Comparison of ENCODE assay signal across 26 cellular contexts in genomic region chr9:83270116-83270515, GRCh38.
A peak's percentile ranks its signal among the peaks of the same experiment; 100 is the strongest.
DNase-seq lines count a peak whose midpoint lies in the region; ATAC-seq, FAIRE-seq and TF ChIP-seq lines count a peak whose summit lies in the region.
"Had no signal": no experiment of that assay in that cellular context is flagged by ENCODE, and none has a peak within 500 bp of the region (broad histone marks: within the 10 kb centered on the region; RNA-seq: fewer than 3 reads in every experiment).

No MANE protein-coding gene starts in this region.

- CTCF ChIA-PET in K562 (lab: Yijun Ruan, JAX; ENCODE audit: low intra/inter-chr PET ratio), result no interaction called here

- peaks cover 3% of the 10 kb centered on the region for H3K4me1 ChIP-seq in right cardiac atrium (ENCODE audit: control insufficient read depth, insufficient read depth, low read length)
- peaks cover 0 to 46% of the 10 kb centered on the region in 2 donors for H3K4me1 ChIP-seq in right atrium auricular region
- no peaks in the 10 kb centered on the region; a peak in 1 of 5 replicates for H3K4me1 ChIP-seq in K562 (replicated peaks in 1 of 2; ENCODE audit: control insufficient read depth in 2 of 2, insufficient read depth in 2 of 2, low read length in 2 of 2)
- peaks cover 25% of the 10 kb centered on the region for H3K4me1 ChIP-seq in testis
- H3K4me1 ChIP-seq: Caco-2 had no signal

- H3K36me3 ChIP-seq in right atrium auricular region (no peaks in the 10 kb centered on the region), K562 (ENCODE audit: control insufficient read depth, insufficient read depth, low read length) (no peaks in the 10 kb centered on the region), testis (ENCODE audit: low read depth, missing control alignments) (no peaks in the 10 kb centered on the region)
- H3K36me3 ChIP-seq: MG63, SJSA1 had no signal

- no peak for TF ChIP-seq RAD21 in K562 (CRISPR knock-in tag; conservative IDR thresholded peaks at IDR 0.05 in 1 of 2, IDR thresholded peaks at IDR 0.05 in 1 of 2)

- in situ Hi-C loops in K562 (cut with MboI), result no loop called here

- POLR2A ChIA-PET in K562 (lab: Yijun Ruan, JAX), result no interaction called here

- H3K27ac ChIP-seq in right cardiac atrium (ENCODE audit: low read length) (peak overlapping the region; percentile 61), right atrium auricular region (peak overlapping the region in 1 of 2 donors; percentile 41), K562 (ENCODE audit: extremely low read depth, low read depth, low read length) (no peak overlapping the region), testis (peak overlapping the region; percentile 31 to 42)
- H3K27ac ChIP-seq: 22Rv1, C4-2B, SJSA1 had no signal

- H3K27me3 ChIP-seq in right cardiac atrium (ENCODE audit: control insufficient read depth, insufficient read depth), result no peaks in the 10 kb centered on the region
- no peaks in the 10 kb centered on the region for H3K27me3 ChIP-seq in right atrium auricular region
- no peaks in the 10 kb centered on the region for H3K27me3 ChIP-seq in K562 (ENCODE audit: control insufficient read depth in 2 of 2, insufficient read depth in 2 of 2, low read length in 2 of 2)
- no peaks in the 10 kb centered on the region for H3K27me3 ChIP-seq in testis
- H3K27me3 ChIP-seq: MG63, SJSA1 had no signal

- BruUV-seq in K562 (replicated peaks; lab: Mats Ljungman, UMichigan), result no TSS peak

- H3K9me3 ChIP-seq in right cardiac atrium (ENCODE audit: control insufficient read depth, low read length) (no peaks in the 10 kb centered on the region), right atrium auricular region (no peaks in the 10 kb centered on the region), K562 (replicated peaks; ENCODE audit: control insufficient read depth, insufficient read depth, low read depth, low read length) (no peaks in the 10 kb centered on the region), testis (no peaks in the 10 kb centered on the region)
- H3K9me3 ChIP-seq: Caco-2, MG63, SJSA1 had no signal

- peak; percentile 16 for DNase-seq in DMS79 (lab: John Stamatoyannopoulos, UW)
- no peak for DNase-seq in DMS79 treated with DMSO at 0.1 percent for 48 hours (lab: John Stamatoyannopoulos, UW)
- DNase-seq in right cardiac atrium, result no peak
- no peak for DNase-seq in right atrium auricular region (ENCODE audit: low spot score)
- no peak for DNase-seq in K562 (ENCODE audit: extremely low read depth in 1 of 4, low spot score in 3 of 4)
- DNase-seq in testis, result peak; percentile 69
- DNase-seq: Caco-2; CD8-positive, alpha-beta T cell; GF-D8; HCEC 1CT; KG1; MG63; NCI-H1105 treated with DMSO at 0.1 percent for 48 hours; NCI-H2029; NCI-H2171; NCI-H524; NCI-H748 treated with DMSO at 0.1 percent for 48 hours; PC-3 had no signal

- ATAC-seq in right cardiac atrium (no peak), K562 (no peak), GM18867 (IDR thresholded peaks at IDR 0.05; ENCODE audit: unreplicated experiment) (no peak), GM19397 (IDR thresholded peaks at IDR 0.05; ENCODE audit: unreplicated experiment) (no peak)
- ATAC-seq: CD8-positive, alpha-beta T cell; PC-3 had no signal

- no peak overlapping the region for H3K9ac ChIP-seq in K562 (ENCODE audit: insufficient read depth in 1 of 2, low read depth in 2 of 2, low read length in 2 of 2)

- H3K4me2 ChIP-seq in K562 (ENCODE audit: insufficient read depth, low read length), result no peak overlapping the region

- no peak overlapping the region for H2AFZ ChIP-seq in K562 (ENCODE audit: low read depth, low read length)

- TF ChIP-seq POLR2A in K562 (conservative IDR thresholded peaks at IDR 0.05), result no peak
- TF ChIP-seq POLR2A in testis (IDR thresholded peaks at IDR 0.05), result no peak

- no peak for TF ChIP-seq EP300 in K562 (IDR thresholded peaks at IDR 0.05; ENCODE audit: low read length)

- intact Hi-C loops in right cardiac atrium (cut with DNase I) (no loop called here), K562 (cut with micrococcal nuclease) (no loop called here), testis (cut with DNase I; ENCODE audit: low total_unique reads) (no loop called here)

- no peaks in the 10 kb centered on the region for H3K9me1 ChIP-seq in K562 (ENCODE audit: control insufficient read depth, insufficient read depth, low read length)

- H3K79me2 ChIP-seq in K562 (ENCODE audit: control insufficient read depth, insufficient read depth, low read length), result no peaks in the 10 kb centered on the region

- no peaks in the 10 kb centered on the region for H4K20me1 ChIP-seq in K562 (replicated peaks; ENCODE audit: control insufficient read depth, insufficient read depth, low read length)

- no peak for FAIRE-seq in K562 (lab: Jason Lieb, UNC)
- FAIRE-seq: GM12891, H1, HTR-8/SVneo had no signal

- H3K4me3 ChIP-seq in right cardiac atrium (ENCODE audit: low read length), result no peak overlapping the region
- H3K4me3 ChIP-seq in right atrium auricular region, result no peak overlapping the region
- H3K4me3 ChIP-seq in K562, result no peak overlapping the region
- no peak overlapping the region for H3K4me3 ChIP-seq in testis
- H3K4me3 ChIP-seq: MG63, SJSA1 had no signal

- TF ChIP-seq CTCF in right atrium auricular region (IDR thresholded peaks at IDR 0.05) (no peak), K562 (IDR thresholded peaks at IDR 0.05 in 2 of 3, conservative IDR thresholded peaks at IDR 0.05 in 1 of 3; ENCODE audit: insufficient read depth in 2 of 3, low read depth in 1 of 3, low read length in 3 of 3) (no peak), testis (IDR thresholded peaks at IDR 0.05) (no peak)

- WGBS in right cardiac atrium, result 40% methylated on average over 3 of the region's 3 CpGs
- WGBS in K562 (ENCODE audit: insufficient coverage, low coverage, missing lambda C conversion rate), result 0% methylated on average over 3 of the region's 3 CpGs
- 27 to 41% methylated on average over 3 of the region's 3 CpGs for WGBS in testis, 2 donors

TF ChIP-seq in K562, 482 proteins besides CTCF, POLR2A, EP300 and RAD21 (continues in another document):
- TF ChIP-seq STAG1 (CRISPR knock-in tag; IDR thresholded peaks at IDR 0.05; ENCODE audit: borderline replicate concordance) (no peak), TEAD1 (CRISPR knock-in tag; IDR thresholded peaks at IDR 0.05) (no peak), TCF3 (CRISPR knock-in tag; IDR thresholded peaks at IDR 0.05) (peak; percentile 30; the same call in 1 of the 2 replicates)

Comparison
In these comparisons a context has a peak if more than half of its experiments do, and no peak if none do; other contexts are left out.
1. DNase-seq: peak in DMS79 (single experiment) and testis (single experiment); none in DMS79 treated with DMSO at 0.1 percent for 48 hours (single experiment), right cardiac atrium (0 of 3), right atrium auricular region (single experiment) and K562 (0 of 4).